In genomic region chr11:75351541-75352416, GRCh38 we compare ENCODE assay signal across 1 cellular context.
TF ChIP-seq lines count a peak whose summit lies in the region.

ARRB1 (minus strand) TSS chr11:75351661; CDS start chr11:75351607, 54 bp downstream.

TF ChIP-seq in K562, 482 proteins besides CTCF, POLR2A, EP300 and RAD21 (continued from another document):
- TF ChIP-seq PREB (CRISPR knock-in tag; IDR thresholded peaks at IDR 0.05) (no peak), ZBTB1 (CRISPR knock-in tag; IDR thresholded peaks at IDR 0.05; ENCODE audit: borderline replicate concordance, low read depth) (peak; percentile 52; the same call in 1 of the 2 replicates)
